19 cellular contexts compared by ENCODE assay signal in the genomic region with DNA sequence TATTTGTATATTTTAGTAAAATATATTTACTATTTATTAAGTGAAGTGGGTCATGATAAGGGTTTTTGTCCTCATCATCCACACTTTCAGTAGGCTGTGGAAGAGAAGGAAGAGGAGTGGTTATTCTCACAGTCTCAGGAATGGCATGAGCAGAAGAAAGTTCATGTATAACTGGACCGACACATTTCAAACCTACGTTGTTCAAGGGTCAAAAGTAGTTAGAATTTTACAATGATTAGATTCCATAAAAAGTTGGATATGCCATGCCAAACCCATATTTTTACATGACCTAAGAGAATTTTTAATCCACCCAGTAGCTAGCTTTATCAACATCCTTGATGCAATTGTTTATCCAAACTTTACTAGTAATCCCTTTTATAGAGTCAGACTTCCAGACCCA. TPM values are rescaled to one million over a fixed set of nuclear protein-coding genes. Genes with fewer than 3 reads are reported as not detected.
DNase-seq lines count a peak whose midpoint lies in the region; ATAC-seq and TF ChIP-seq lines count a peak whose summit lies in the region.
"Had no signal": no experiment of that assay in that cellular context is flagged by ENCODE, and none has a peak within 500 bp of the region (broad histone marks: within the 10 kb centered on the region; RNA-seq: fewer than 3 reads in every experiment).

No MANE protein-coding gene starts in this region.

- H2AFZ ChIP-seq in osteoblast (ENCODE audit: low read length), result no peak overlapping the region

- H3K4me2 ChIP-seq in osteoblast (ENCODE audit: insufficient read depth, low read length), result no peak overlapping the region
- H3K4me2 ChIP-seq: BLaER1 had no signal

- no peak overlapping the region for H3K4me3 ChIP-seq in osteoblast (ENCODE audit: insufficient read depth, low read length)
- no peak overlapping the region for H3K4me3 ChIP-seq in CD8-positive, alpha-beta memory T cell (ENCODE audit: low read length)
- H3K4me3 ChIP-seq: BLaER1 had no signal

- peaks cover 5 to 9% of the 10 kb centered on the region in 2 donors for H3K27me3 Mint-ChIP-seq in CD8-positive, alpha-beta memory T cell
- H3K27me3 Mint-ChIP-seq: CD4-positive, alpha-beta memory T cell had no signal

- DNase-seq in left colon (no peak), osteoblast (ENCODE audit: insufficient read length, low spot score, missing footprints) (peak; percentile 37)
- DNase-seq in CD8-positive, alpha-beta memory T cell, result no peak
- DNase-seq: 8988T; ACHN; BE2C; C1 segment of cervical spinal cord; Caco-2; Calu3; CD4-positive, alpha-beta memory T cell; CD4-positive, CD25-positive, alpha-beta regulatory T cell; DMS79 treated with DMSO at 0.1 percent for 48 hours; GF-D8 had no signal

- H3K36me3 ChIP-seq in osteoblast (ENCODE audit: insufficient read depth, low read length), result no peaks in the 10 kb centered on the region
- no peaks in the 10 kb centered on the region for H3K36me3 ChIP-seq in CD8-positive, alpha-beta memory T cell (ENCODE audit: insufficient read depth, low read length)
- H3K36me3 ChIP-seq: BE2C, BLaER1 had no signal

- no peaks in the 10 kb centered on the region for H3K9me3 ChIP-seq in osteoblast (ENCODE audit: low read depth, low read length)
- H3K9me3 ChIP-seq in CD8-positive, alpha-beta memory T cell (ENCODE audit: low read length), result no peaks in the 10 kb centered on the region
- H3K9me3 ChIP-seq: BE2C, Caco-2 had no signal

- H3K4me1 Mint-ChIP-seq in CD8-positive, alpha-beta memory T cell, result no peaks in the 10 kb centered on the region
- H3K4me1 Mint-ChIP-seq: CD14-positive monocyte; CD4-positive, alpha-beta memory T cell; CD4-positive, CD25-positive, alpha-beta regulatory T cell had no signal

- no peak overlapping the region for H3K27ac ChIP-seq in osteoblast (ENCODE audit: low read depth, low read length)
- no peak overlapping the region for H3K27ac ChIP-seq in CD8-positive, alpha-beta memory T cell (ENCODE audit: low read depth, low read length)
- H3K27ac ChIP-seq: BLaER1 had no signal

- no peaks in the 10 kb centered on the region for H3K4me1 ChIP-seq in osteoblast (ENCODE audit: insufficient read depth, low read length)
- no peaks in the 10 kb centered on the region for H3K4me1 ChIP-seq in CD8-positive, alpha-beta memory T cell (ENCODE audit: insufficient read depth, low read length)
- H3K4me1 ChIP-seq: BE2C, BLaER1, Caco-2 had no signal

- H3K27me3 ChIP-seq in osteoblast (ENCODE audit: insufficient read depth, low read length), result no peaks in the 10 kb centered on the region
- H3K27me3 ChIP-seq in CD8-positive, alpha-beta memory T cell (ENCODE audit: insufficient read depth, low read length, poor library complexity, severe bottlenecking), result no peaks in the 10 kb centered on the region
- H3K27me3 ChIP-seq: BE2C, BLaER1 had no signal

- no peaks in the 10 kb centered on the region for H4K20me1 ChIP-seq in osteoblast (ENCODE audit: insufficient read depth, low read length)
- H4K20me1 ChIP-seq: BLaER1 had no signal

- no peak for TF ChIP-seq CTCF in osteoblast (IDR thresholded peaks at IDR 0.05; ENCODE audit: extremely low read depth, low read depth, low read length)

- no peak overlapping the region for H3K27ac Mint-ChIP-seq in CD8-positive, alpha-beta memory T cell
- H3K27ac Mint-ChIP-seq: CD14-positive monocyte; CD4-positive, alpha-beta memory T cell; CD4-positive, CD25-positive, alpha-beta regulatory T cell had no signal

- ATAC-seq in left colon, result peak; percentile 82
- no peak for ATAC-seq in GM18519 (IDR thresholded peaks at IDR 0.05; ENCODE audit: low FRiP score, unreplicated experiment)
- ATAC-seq in GM18870 (IDR thresholded peaks at IDR 0.05; ENCODE audit: unreplicated experiment), result no peak

- CTCF ChIA-PET in CD8-positive, alpha-beta memory T cell (lab: Charles Lee), result no interaction called here

- peaks cover 0 to 6% (median 2%) of the 10 kb centered on the region in 5 donors for H3K9me3 Mint-ChIP-seq in CD8-positive, alpha-beta memory T cell

- POLR2A ChIA-PET in CD8-positive, alpha-beta memory T cell (lab: Charles Lee), result no interaction called here

- no peaks in the 10 kb centered on the region for H3K79me2 ChIP-seq in osteoblast (ENCODE audit: insufficient read depth, low read length)

- peaks cover 0 to 3% (median 0%) of the 10 kb centered on the region in 3 donors for H3K36me3 Mint-ChIP-seq in CD8-positive, alpha-beta memory T cell
- H3K36me3 Mint-ChIP-seq: CD14-positive monocyte; CD4-positive, alpha-beta memory T cell; CD4-positive, CD25-positive, alpha-beta regulatory T cell had no signal

- intact Hi-C loops in left colon (cut with DNase I, micrococcal nuclease), result no loop called here

- no peak overlapping the region for H3K4me3 Mint-ChIP-seq in CD8-positive, alpha-beta memory T cell
- H3K4me3 Mint-ChIP-seq: CD14-positive monocyte; CD4-positive, alpha-beta memory T cell; CD4-positive, CD25-positive, alpha-beta regulatory T cell had no signal

RNA-seq across cellular contexts. Expression of a gene that starts 15.6 kb away (rescaled TPM):
- total RNA-seq in left colon (not detected), osteoblast (not detected in 2 replicates)
- total RNA-seq in CD8-positive, alpha-beta memory T cell, result not detected
- not detected for polyA plus RNA-seq in CD8-positive, alpha-beta memory T cell
- total RNA-seq: A673; Caco-2; Calu3; CD4-positive, alpha-beta memory T cell; CD4-positive, CD25-positive, alpha-beta regulatory T cell had no signal
- polyA plus RNA-seq: AG04450; CD14-positive monocyte; CD4-positive, alpha-beta memory T cell; CD4-positive, CD25-positive, alpha-beta regulatory T cell had no signal
